20 cellular contexts compared by ENCODE assay signal in genomic region chr4:165631208-165631894, GRCh38.
DNase-seq lines count a peak whose midpoint lies in the region; ATAC-seq and TF ChIP-seq lines count a peak whose summit lies in the region.
"Had no signal": no experiment of that assay in that cellular context is flagged by ENCODE, and none has a peak within 500 bp of the region (broad histone marks: within the 10 kb centered on the region; RNA-seq: fewer than 3 reads in every experiment).

No MANE protein-coding gene starts in this region.

- H3K9ac ChIP-seq in neural progenitor cell, result no peak overlapping the region

- H3K4me1 ChIP-seq in neural progenitor cell (no peaks in the 10 kb centered on the region), upper lobe of left lung (no peaks in the 10 kb centered on the region)

- H2AFZ ChIP-seq in neural progenitor cell (replicated peaks), result peak overlapping the region; percentile 4
- H2AFZ ChIP-seq: hepatocyte had no signal

- TF ChIP-seq CTCF in fibroblast of pulmonary artery (IDR thresholded peaks at IDR 0.05; ENCODE audit: low read length, missing control alignments) (no peak), neural progenitor cell (IDR thresholded peaks at IDR 0.05) (no peak), upper lobe of left lung (IDR thresholded peaks at IDR 0.05) (no peak)

- H3K27me3 ChIP-seq in neural progenitor cell (no peaks in the 10 kb centered on the region), upper lobe of left lung (no peaks in the 10 kb centered on the region)
- H3K27me3 ChIP-seq: esophagus muscularis mucosa, hepatocyte had no signal

- no peaks in the 10 kb centered on the region for H3F3A ChIP-seq in neural progenitor cell (ENCODE audit: low read depth)

- H3K27ac ChIP-seq in neural progenitor cell (no peak overlapping the region), upper lobe of left lung (no peak overlapping the region)
- H3K27ac ChIP-seq: esophagus muscularis mucosa, hepatocyte, skin epidermis had no signal

- H3K36me3 Mint-ChIP-seq in neural progenitor cell, result peaks cover 2% of the 10 kb centered on the region
- H3K36me3 Mint-ChIP-seq: memory B cell; natural killer cell treated with Interleukin-12 subunit alpha and Interleukin-12 subunit beta and Interleukin-15 and Interleukin-18, amount 100 ng/mL, for 72 hours had no signal

- H3K9me3 Mint-ChIP-seq in neural progenitor cell, result peaks cover 13% of the 10 kb centered on the region
- H3K9me3 Mint-ChIP-seq: central memory CD8-positive, alpha-beta T cell; memory B cell had no signal

- no peak overlapping the region for H3K4me3 Mint-ChIP-seq in neural progenitor cell
- H3K4me3 Mint-ChIP-seq: central memory CD8-positive, alpha-beta T cell; memory B cell; natural killer cell treated with Interleukin-12 subunit alpha and Interleukin-12 subunit beta and Interleukin-15 and Interleukin-18, amount 100 ng/mL, for 72 hours; stimulated activated naive CD8-positive, alpha-beta T cell treated with anti-CD3 and anti-CD28 coated beads, Interleukin-15, Interleukin-2, amounts not matched to agents 100 ng/mL and 50 ng/mL, for 24 hours had no signal

- no peak for TF ChIP-seq EP300 in upper lobe of left lung (IDR thresholded peaks at IDR 0.05)

- 71 to 87% methylated on average over 3 of the region's 3 CpGs for WGBS in upper lobe of left lung, 2 donors

- no peaks in the 10 kb centered on the region for H3K9me3 ChIP-seq in neural progenitor cell (ENCODE audit: low read depth)
- H3K9me3 ChIP-seq in upper lobe of left lung, result peaks cover 0 to 3% (median 0%) of the 10 kb centered on the region in 4 donors

- no peaks in the 10 kb centered on the region for H3K79me2 ChIP-seq in neural progenitor cell (ENCODE audit: low read depth)
- H3K79me2 ChIP-seq: hepatocyte had no signal

- H3K27ac Mint-ChIP-seq in neural progenitor cell, result peak overlapping the region; percentile 42
- H3K27ac Mint-ChIP-seq: memory B cell; natural killer cell treated with Interleukin-12 subunit alpha and Interleukin-12 subunit beta and Interleukin-15 and Interleukin-18, amount 100 ng/mL, for 72 hours; stimulated activated naive CD8-positive, alpha-beta T cell treated with anti-CD3 and anti-CD28 coated beads, Interleukin-15, Interleukin-2, amounts not matched to agents 100 ng/mL and 50 ng/mL, for 24 hours had no signal

- peaks cover 17% of the 10 kb centered on the region for H3K4me1 Mint-ChIP-seq in neural progenitor cell
- H3K4me1 Mint-ChIP-seq: central memory CD8-positive, alpha-beta T cell; memory B cell had no signal

- no peaks in the 10 kb centered on the region for H3K27me3 Mint-ChIP-seq in neural progenitor cell (ENCODE audit: insufficient read depth, low read depth)
- H3K27me3 Mint-ChIP-seq: central memory CD8-positive, alpha-beta T cell; natural killer cell treated with Interleukin-12 subunit alpha and Interleukin-12 subunit beta and Interleukin-15 and Interleukin-18, amount 100 ng/mL, for 72 hours; stimulated activated naive CD8-positive, alpha-beta T cell treated with anti-CD3 and anti-CD28 coated beads, Interleukin-15, Interleukin-2, amounts not matched to agents 100 ng/mL and 50 ng/mL, for 24 hours had no signal

- ATAC-seq in upper lobe of left lung (ENCODE audit: low FRiP score in 2 of 2) (no peak), GM18517 (IDR thresholded peaks at IDR 0.05; ENCODE audit: unreplicated experiment) (no peak)
- ATAC-seq: natural killer cell treated with Interleukin-12 subunit alpha and Interleukin-12 subunit beta and Interleukin-15 and Interleukin-18, amount 100 ng/mL, for 72 hours had no signal

- DNase-seq in GM03348 (ENCODE audit: low spot score), result peak; percentile 30
- DNase-seq in NCI-H69 (lab: John Stamatoyannopoulos, UW), result peak; percentile 87
- DNase-seq in fibroblast of pulmonary artery (ENCODE audit: low read depth), result peak; percentile 20
- DNase-seq in neural progenitor cell (ENCODE audit: low spot score), result no peak
- DNase-seq in mesenteric fat pad (ENCODE audit: low spot score), result no peak
- no peak for DNase-seq in upper lobe of left lung
- no peak for DNase-seq in activated gamma-delta T cell (lab: John Stamatoyannopoulos, UW)
- DNase-seq: activated CD8-positive, alpha-beta memory T cell treated with anti-CD3 and anti-CD28 coated beads, Interleukin-2, amount 50 U/mL, for 48 hours; activated naive CD4-positive, alpha-beta T cell; amniotic stem cell; RPMI8226; T-helper 1 cell had no signal

- H4K20me1 ChIP-seq in neural progenitor cell (ENCODE audit: low read depth), result no peaks in the 10 kb centered on the region

- H3K4me2 ChIP-seq in neural progenitor cell, result no peak overlapping the region
- H3K4me2 ChIP-seq: hepatocyte had no signal

- no peak overlapping the region for H3K4me3 ChIP-seq in fibroblast of pulmonary artery (replicated peaks; ENCODE audit: low read depth, low read length)
- H3K4me3 ChIP-seq in neural progenitor cell, result no peak overlapping the region
- no peak overlapping the region for H3K4me3 ChIP-seq in upper lobe of left lung
- H3K4me3 ChIP-seq: esophagus muscularis mucosa, hepatocyte, skin epidermis had no signal

- no peak for TF ChIP-seq POLR2A in upper lobe of left lung (IDR thresholded peaks at IDR 0.05)

- H3K36me3 ChIP-seq in neural progenitor cell (no peaks in the 10 kb centered on the region), upper lobe of left lung (no peaks in the 10 kb centered on the region)
- H3K36me3 ChIP-seq: esophagus muscularis mucosa had no signal

Comparison
In these comparisons a context has a peak if more than half of its experiments do, and no peak if none do; other contexts are left out.
1. DNase-seq: peak in GM03348 (single experiment), NCI-H69 (single experiment) and fibroblast of pulmonary artery (single experiment); none in neural progenitor cell (single experiment), mesenteric fat pad (single experiment), upper lobe of left lung (0 of 2) and activated gamma-delta T cell (single experiment).